10 cellular contexts compared by ENCODE assay signal in genomic region chr2:178819992-178820391, GRCh38. TPM values are rescaled to one million over a fixed set of nuclear protein-coding genes. Genes with fewer than 3 reads are reported as not detected.
DNase-seq lines count a peak whose midpoint lies in the region; ATAC-seq and TF ChIP-seq lines count a peak whose summit lies in the region.
"Had no signal": no experiment of that assay in that cellular context is flagged by ENCODE, and none has a peak within 500 bp of the region (broad histone marks: within the 10 kb centered on the region; RNA-seq: fewer than 3 reads in every experiment).

No MANE protein-coding gene starts in this region.

- H4K20me1 ChIP-seq in fibroblast of lung (ENCODE audit: control insufficient read depth, extremely low read depth, insufficient read depth, low read length): no peaks in the 10 kb centered on the region

- H3K27me3 Mint-ChIP-seq in activated T-helper 17 cell treated with anti-CD3 and anti-CD28 coated beads, Interleukin-2, amount 50 U/mL, for 72 hours: peaks cover 9% of the 10 kb centered on the region
- H3K27me3 Mint-ChIP-seq: brain had no signal

- no peak overlapping the region for H3K4me3 ChIP-seq in GM06990 (replicated peaks; ENCODE audit: low read depth, low read length)
- no peak overlapping the region for H3K4me3 ChIP-seq in fibroblast of lung (replicated peaks in 1 of 4; ENCODE audit: control extremely low read depth in 1 of 4, insufficient read depth in 1 of 4, low read depth in 3 of 4, low read length in 4 of 4)

- no peaks in the 10 kb centered on the region for H3K79me2 ChIP-seq in fibroblast of lung (ENCODE audit: control insufficient read depth, insufficient read depth, low read length)

- H3K9me3 ChIP-seq in fibroblast of lung (ENCODE audit: control insufficient read depth, insufficient read depth, low read depth, low read length): no peaks in the 10 kb centered on the region

- H3K36me3 Mint-ChIP-seq in activated T-helper 17 cell treated with anti-CD3 and anti-CD28 coated beads, Interleukin-2, amount 50 U/mL, for 72 hours (ENCODE audit: low read depth): no peaks in the 10 kb centered on the region
- H3K36me3 Mint-ChIP-seq: brain had no signal

- H3K9ac ChIP-seq in fibroblast of lung (ENCODE audit: insufficient read depth, low read length): no peak overlapping the region

- in situ Hi-C loops in G401 (cut with HindIII; ENCODE audit: low sequenced_read_pairs): no loop called here

- H3K4me2 ChIP-seq in fibroblast of lung (ENCODE audit: extremely low read depth, insufficient read depth, low read length): peak overlapping the region; percentile 20

- peaks cover 6% of the 10 kb centered on the region for H3K4me1 Mint-ChIP-seq in activated T-helper 17 cell treated with anti-CD3 and anti-CD28 coated beads, Interleukin-2, amount 50 U/mL, for 72 hours
- H3K4me1 Mint-ChIP-seq: brain had no signal

- H3K27me3 ChIP-seq in GM06990 (replicated peaks; ENCODE audit: control insufficient read depth, insufficient read depth, low read length) (no peaks in the 10 kb centered on the region), fibroblast of lung (ENCODE audit: control insufficient read depth, insufficient read depth, low read length) (no peaks in the 10 kb centered on the region)

- peak overlapping the region; percentile 68 for H2AFZ ChIP-seq in fibroblast of lung (ENCODE audit: low read length)

- no peaks in the 10 kb centered on the region for H3K4me1 ChIP-seq in fibroblast of lung (ENCODE audit: control insufficient read depth, extremely low read depth, insufficient read depth, low read length)

- no peak overlapping the region for H3K27ac Mint-ChIP-seq in activated T-helper 17 cell treated with anti-CD3 and anti-CD28 coated beads, Interleukin-2, amount 50 U/mL, for 72 hours
- H3K27ac Mint-ChIP-seq: brain had no signal

- no peaks in the 10 kb centered on the region for H3K36me3 ChIP-seq in GM06990 (ENCODE audit: control insufficient read depth, insufficient read depth, low read length)
- no peaks in the 10 kb centered on the region for H3K36me3 ChIP-seq in fibroblast of lung (ENCODE audit: control insufficient read depth, insufficient read depth, low read length)

- H3K9me3 Mint-ChIP-seq in activated T-helper 17 cell treated with anti-CD3 and anti-CD28 coated beads, Interleukin-2, amount 50 U/mL, for 72 hours: no peaks in the 10 kb centered on the region

- H3K4me3 Mint-ChIP-seq in activated T-helper 17 cell treated with anti-CD3 and anti-CD28 coated beads, Interleukin-2, amount 50 U/mL, for 72 hours: no peak overlapping the region
- H3K4me3 Mint-ChIP-seq: brain had no signal

- H3K27ac ChIP-seq in fibroblast of lung (ENCODE audit: insufficient read depth, low read length): no peak overlapping the region

- peak; percentile 29 for DNase-seq in GM06990 (ENCODE audit: extremely low read depth, insufficient read length)
- DNase-seq in fibroblast of lung (ENCODE audit: low read depth in 2 of 2): peak in 1 of 2 donors; percentile 36
- DNase-seq in NCI-H146 treated with DMSO at 0.1 percent for 48 hours (lab: John Stamatoyannopoulos, UW; ENCODE audit: unreplicated experiment): no peak
- DNase-seq in G401 (ENCODE audit: low spot score): no peak
- DNase-seq in NCI-H446 treated with DMSO at 0.1 percent for 48 hours (lab: John Stamatoyannopoulos, UW): no peak
- DNase-seq: NCI-H524 had no signal

- no peak for TF ChIP-seq CTCF in GM06990 (IDR thresholded peaks at IDR 0.05; ENCODE audit: insufficient read depth, low read length, poor library complexity, severe bottlenecking)
- no peak for TF ChIP-seq CTCF in fibroblast of lung (conservative IDR thresholded peaks at IDR 0.05 in 1 of 2, IDR thresholded peaks at IDR 0.05 in 1 of 2; ENCODE audit: low read depth in 1 of 2, low read length in 2 of 2)

- ATAC-seq in GM19468 (IDR thresholded peaks at IDR 0.05; ENCODE audit: extremely low read depth, unreplicated experiment): peak; percentile 94
- peak; percentile 84 for ATAC-seq in HG03378 (IDR thresholded peaks at IDR 0.05; ENCODE audit: unreplicated experiment)
- ATAC-seq in activated T-helper 17 cell treated with anti-CD3 and anti-CD28 coated beads, Interleukin-2, amount 50 U/mL, for 72 hours (replicated peaks): no peak

RNA-seq across cellular contexts. Expression of gene TTN, which starts 12.8 kb away (rescaled TPM):
- total RNA-seq in fibroblast of lung: 0.33 and 0.51 TPM in 2 replicates
- polyA plus RNA-seq in fibroblast of lung: 0.14 and 0.20 TPM in 2 replicates
- polyA plus RNA-seq in fibroblast of lung (2012): 0.06 and 0.16 TPM in 2 replicates
- under 0.01 and 0.04 TPM in 2 replicates for polyA minus RNA-seq in fibroblast of lung (ENCODE audit: low replicate concordance)
- total RNA-seq in activated T-helper 17 cell treated with anti-CD3 and anti-CD28 coated beads, Interleukin-2, amount 50 U/mL, for 72 hours: 1 to 10 TPM in 1 of 2 donors, under 1 TPM in 1; 0.84 to 3.1 TPM
- 0.74 and 0.88 TPM in 2 replicates for total RNA-seq in G401 (2014; rRNA removed; shearing (Covaris generic))
